2 cellular contexts compared by ENCODE assay signal in the genomic region with DNA sequence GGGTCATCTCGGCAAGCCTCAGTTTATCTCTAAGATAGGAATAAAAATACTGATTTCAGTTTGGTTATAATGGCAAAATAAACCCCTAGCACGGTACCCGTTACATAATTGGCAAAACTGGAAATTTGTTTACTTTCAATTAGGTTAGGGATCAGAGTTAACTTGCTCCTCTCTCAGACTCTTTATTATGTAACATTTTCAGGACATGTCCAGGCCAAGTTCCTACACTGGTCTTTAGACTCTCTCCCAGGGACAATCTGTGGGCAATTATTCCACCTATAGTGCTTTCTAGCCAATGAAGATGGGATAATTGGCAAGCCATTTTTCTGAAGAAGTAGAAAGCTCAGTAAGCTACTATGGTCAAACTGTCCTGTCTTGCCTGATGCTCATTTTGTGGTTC.
TF ChIP-seq lines count a peak whose summit lies in the region.

No MANE protein-coding gene starts in this region.

TF ChIP-seq in IMR-90, 13 proteins besides CTCF, POLR2A, EP300 and RAD21:
- TF ChIP-seq BHLHE40 (IDR thresholded peaks at IDR 0.05; ENCODE audit: low read depth, low read length) = no peak
- TF ChIP-seq, protein P1, sequence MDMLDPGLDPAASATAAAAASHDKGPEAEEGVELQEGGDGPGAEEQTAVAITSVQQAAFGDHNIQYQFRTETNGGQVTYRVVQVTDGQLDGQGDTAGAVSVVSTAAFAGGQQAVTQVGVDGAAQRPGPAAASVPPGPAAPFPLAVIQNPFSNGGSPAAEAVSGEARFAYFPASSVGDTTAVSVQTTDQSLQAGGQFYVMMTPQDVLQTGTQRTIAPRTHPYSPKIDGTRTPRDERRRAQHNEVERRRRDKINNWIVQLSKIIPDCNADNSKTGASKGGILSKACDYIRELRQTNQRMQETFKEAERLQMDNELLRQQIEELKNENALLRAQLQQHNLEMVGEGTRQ (IDR thresholded peaks at IDR 0.05; ENCODE audit: low read depth, low read length) = no peak
- TF ChIP-seq MXI1 (IDR thresholded peaks at IDR 0.05; ENCODE audit: borderline replicate concordance, low read depth, low read length) = no peak
- TF ChIP-seq MAZ (IDR thresholded peaks at IDR 0.05; ENCODE audit: borderline replicate concordance, low read depth, low read length) = no peak
- no peak for TF ChIP-seq NFE2L2 (IDR thresholded peaks at IDR 0.05; ENCODE audit: low read depth, low read length)
- no peak for TF ChIP-seq SMC3 (IDR thresholded peaks at IDR 0.05; ENCODE audit: low read depth, low read length)
- no peak for TF ChIP-seq RFX5 (IDR thresholded peaks at IDR 0.05; ENCODE audit: low read depth, low read length)
- TF ChIP-seq MAFK (IDR thresholded peaks at IDR 0.05; ENCODE audit: low read depth, low read length) = no peak
- no peak for TF ChIP-seq CEBPB (IDR thresholded peaks at IDR 0.05; ENCODE audit: low read depth, low read length)

TF ChIP-seq in endothelial cell of umbilical vein, 7 proteins besides CTCF, POLR2A, EP300 and RAD21:
- TF ChIP-seq MYC (IDR thresholded peaks at IDR 0.05; ENCODE audit: low read depth, low read length) (no peak), GATA2 (IDR thresholded peaks at IDR 0.05; ENCODE audit: insufficient read depth, insufficient read length, low read depth, low read length) (no peak), POLR2AphosphoS5 (IDR thresholded peaks at IDR 0.05; ENCODE audit: insufficient read depth, low read depth, low read length) (no peak), JUN (IDR thresholded peaks at IDR 0.05; ENCODE audit: borderline replicate concordance, insufficient read depth, insufficient read length, low read depth) (no peak), EZH2 (IDR thresholded peaks at IDR 0.05; ENCODE audit: borderline replicate concordance, low read depth, low read length, severe bottlenecking) (no peak), FOS (IDR thresholded peaks at IDR 0.05; ENCODE audit: borderline replicate concordance, insufficient read depth, low read length) (no peak)
- TF ChIP-seq, protein P2, sequence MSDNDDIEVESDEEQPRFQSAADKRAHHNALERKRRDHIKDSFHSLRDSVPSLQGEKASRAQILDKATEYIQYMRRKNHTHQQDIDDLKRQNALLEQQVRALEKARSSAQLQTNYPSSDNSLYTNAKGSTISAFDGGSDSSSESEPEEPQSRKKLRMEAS (IDR thresholded peaks at IDR 0.05; ENCODE audit: insufficient read depth, insufficient read length) = no peak
